In genomic region chr16:78161023-78161729, GRCh38 we compare ENCODE assay signal across 22 cellular contexts.
DNase-seq lines count a peak whose midpoint lies in the region; ATAC-seq, FAIRE-seq and TF ChIP-seq lines count a peak whose summit lies in the region.
"Had no signal": no experiment of that assay in that cellular context is flagged by ENCODE, and none has a peak within 500 bp of the region (broad histone marks: within the 10 kb centered on the region; RNA-seq: fewer than 3 reads in every experiment).

No MANE protein-coding gene starts in this region.

- ATAC-seq in K562 (no peak), GM18909 (IDR thresholded peaks at IDR 0.05; ENCODE audit: poor library complexity, unreplicated experiment) (no peak)
- ATAC-seq: A549 had no signal

- POLR2A ChIA-PET in K562 (lab: Yijun Ruan, JAX), result no interaction called here

- H3K4me1 ChIP-seq in K562 (replicated peaks in 1 of 2; ENCODE audit: control insufficient read depth in 2 of 2, insufficient read depth in 2 of 2, low read length in 2 of 2), result no peaks in the 10 kb centered on the region
- H3K4me1 ChIP-seq: A549, BE2C, BLaER1 had no signal

- intact Hi-C loops in K562 (cut with micrococcal nuclease), result no loop called here

- no peak for TF ChIP-seq EP300 in K562 (IDR thresholded peaks at IDR 0.05; ENCODE audit: low read length)

- H3K27me3 ChIP-seq in K562 (ENCODE audit: control insufficient read depth in 2 of 2, insufficient read depth in 2 of 2, low read length in 2 of 2), result no peaks in the 10 kb centered on the region; a peak in 1 of 5 replicates
- H3K27me3 ChIP-seq: BE2C, BLaER1 had no signal

- no peak overlapping the region for H3K4me2 ChIP-seq in K562 (ENCODE audit: insufficient read depth, low read length)
- H3K4me2 ChIP-seq: A549, BLaER1 had no signal

- no peak overlapping the region for H3K9ac ChIP-seq in K562 (ENCODE audit: insufficient read depth in 1 of 2, low read depth in 2 of 2, low read length in 2 of 2)
- H3K9ac ChIP-seq: BLaER1 had no signal

- 1% methylated on average over 5 of the region's 5 CpGs for WGBS in K562 (ENCODE audit: insufficient coverage, low coverage, missing lambda C conversion rate)

- TF ChIP-seq POLR2A in K562 (conservative IDR thresholded peaks at IDR 0.05), result no peak

- no peak overlapping the region for H3K27ac ChIP-seq in K562 (ENCODE audit: extremely low read depth, low read depth, low read length)
- H3K27ac ChIP-seq: A549, BLaER1 had no signal

- no TSS peak for BruUV-seq in K562 (replicated peaks; lab: Mats Ljungman, UMichigan)

- H3K79me2 ChIP-seq in K562 (ENCODE audit: control insufficient read depth, insufficient read depth, low read length), result no peaks in the 10 kb centered on the region

- no peak overlapping the region for H2AFZ ChIP-seq in K562 (ENCODE audit: low read depth, low read length)

- no peak overlapping the region for H3K4me3 ChIP-seq in K562
- H3K4me3 ChIP-seq: A549, BLaER1 had no signal

- H3K36me3 ChIP-seq in K562 (ENCODE audit: control insufficient read depth, insufficient read depth, low read length), result no peaks in the 10 kb centered on the region
- H3K36me3 ChIP-seq: BE2C had no signal

- FAIRE-seq in A204.1 (lab: Jason Lieb, UNC) (peak; percentile 9), G401.6 (lab: Jason Lieb, UNC) (peak; percentile 79), K562 (lab: Jason Lieb, UNC) (no peak)
- FAIRE-seq: A549, GM12891 had no signal

- CTCF ChIA-PET in K562 (lab: Yijun Ruan, JAX; ENCODE audit: low intra/inter-chr PET ratio), result no interaction called here

- H4K20me1 ChIP-seq in K562 (replicated peaks; ENCODE audit: control insufficient read depth, insufficient read depth, low read length), result no peaks in the 10 kb centered on the region; the same call in 1 of the 2 replicates
- H4K20me1 ChIP-seq: BLaER1 had no signal

- TF ChIP-seq RAD21 in K562 (CRISPR knock-in tag; conservative IDR thresholded peaks at IDR 0.05 in 1 of 2, IDR thresholded peaks at IDR 0.05 in 1 of 2), result no peak

- DNase-seq in K562 (ENCODE audit: extremely low read depth in 1 of 4, low spot score in 3 of 4) (no peak), NCI-H524 (lab: John Stamatoyannopoulos, UW) (no peak)
- DNase-seq: 8988T; BE2C; C1 segment of cervical spinal cord; CD4-positive, alpha-beta memory T cell; CD4-positive, CD25-positive, alpha-beta regulatory T cell; CD8-positive, alpha-beta memory T cell; COR-L47; DMS 273 treated with DMSO at 0.1 percent for 48 hours; DMS153; DMS53; DMS79; DND-41; EL; GF-D8 had no signal

- no peak for TF ChIP-seq CTCF in K562 (IDR thresholded peaks at IDR 0.05 in 2 of 3, conservative IDR thresholded peaks at IDR 0.05 in 1 of 3; ENCODE audit: insufficient read depth in 2 of 3, low read depth in 1 of 3, low read length in 3 of 3)

- in situ Hi-C loops in K562 (cut with MboI), result no loop called here

- no peaks in the 10 kb centered on the region for H3K9me1 ChIP-seq in K562 (ENCODE audit: control insufficient read depth, insufficient read depth, low read length)

- no peaks in the 10 kb centered on the region for H3K9me3 ChIP-seq in K562 (replicated peaks; ENCODE audit: control insufficient read depth, insufficient read depth, low read depth, low read length)
- H3K9me3 ChIP-seq: BE2C had no signal

TF ChIP-seq in K562, 482 proteins besides CTCF, POLR2A, EP300 and RAD21:
- TF ChIP-seq SIN3B (IDR thresholded peaks at IDR 0.05; ENCODE audit: low read depth), result no peak
- TF ChIP-seq ZNF507 (tag; conservative IDR thresholded peaks at IDR 0.05), result peak; percentile 94
